1 cellular context compared by ENCODE assay signal in genomic region chr18:32975501-32975900, GRCh38.
TF ChIP-seq lines count a peak whose summit lies in the region.

No MANE protein-coding gene starts in this region.

TF ChIP-seq in HepG2, 621 proteins besides CTCF, POLR2A, EP300 and RAD21 (continued from another document):
- TF ChIP-seq ZBTB39 (CRISPR knock-in tag; IDR thresholded peaks at IDR 0.05) (no peak), MAFF (IDR thresholded peaks at IDR 0.05; ENCODE audit: low read depth, low read length) (peak; percentile 83)
